ENCODE assay signal across 1 cellular context in the genomic region with DNA sequence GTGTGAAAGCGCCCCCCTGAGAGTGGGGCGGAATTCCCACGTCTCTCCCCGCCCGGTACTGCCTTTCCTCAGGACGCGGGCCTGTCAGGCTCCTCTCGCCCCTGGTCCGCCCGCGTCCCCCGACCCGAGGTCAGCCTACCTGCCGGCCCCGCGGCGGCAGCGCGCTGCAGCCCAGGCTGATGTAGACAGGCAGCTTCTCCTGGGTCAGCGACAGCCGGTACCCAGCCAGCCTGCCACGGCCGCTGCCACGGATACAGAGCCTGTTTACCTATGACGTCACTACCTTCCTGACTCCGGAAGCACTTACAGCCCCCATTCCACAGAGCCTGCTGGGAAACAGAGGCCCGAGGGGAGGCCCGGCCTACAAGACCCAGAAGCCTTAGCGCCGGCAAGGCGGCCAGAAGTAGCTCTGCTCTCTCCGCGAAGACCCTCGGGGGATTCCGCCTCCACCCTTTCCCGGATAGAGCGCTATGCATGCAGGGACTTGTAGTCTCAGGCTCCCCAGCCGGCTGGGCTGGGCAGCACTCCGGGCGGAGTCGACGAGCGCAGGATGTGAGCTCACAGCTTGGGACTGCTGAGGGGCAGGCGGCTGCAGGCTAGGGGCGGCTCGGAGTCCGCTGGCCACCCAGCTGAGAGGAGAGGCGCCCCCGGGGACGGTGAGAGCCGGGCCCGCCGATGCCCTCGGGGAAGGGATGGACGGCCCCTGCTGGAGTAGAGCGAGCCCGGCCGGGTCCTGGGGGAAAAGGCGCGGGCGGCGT.
TF ChIP-seq lines count a peak whose summit lies in the region.

A gene with protein sequence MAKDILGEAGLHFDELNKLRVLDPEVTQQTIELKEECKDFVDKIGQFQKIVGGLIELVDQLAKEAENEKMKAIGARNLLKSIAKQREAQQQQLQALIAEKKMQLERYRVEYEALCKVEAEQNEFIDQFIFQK (minus strand): TSS at position 272 of the 758 bp plus-strand sequence. CDS start 3,487 bp downstream, outside the sequence.
A gene with protein sequence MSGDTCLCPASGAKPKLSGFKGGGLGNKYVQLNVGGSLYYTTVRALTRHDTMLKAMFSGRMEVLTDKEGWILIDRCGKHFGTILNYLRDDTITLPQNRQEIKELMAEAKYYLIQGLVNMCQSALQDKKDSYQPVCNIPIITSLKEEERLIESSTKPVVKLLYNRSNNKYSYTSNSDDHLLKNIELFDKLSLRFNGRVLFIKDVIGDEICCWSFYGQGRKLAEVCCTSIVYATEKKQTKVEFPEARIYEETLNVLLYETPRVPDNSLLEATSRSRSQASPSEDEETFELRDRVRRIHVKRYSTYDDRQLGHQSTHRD (plus strand): TSS at position 561 of the 758 bp plus-strand sequence. CDS start 3,761 bp downstream, outside the sequence.

TF ChIP-seq in HEK293, 187 proteins besides CTCF, POLR2A, EP300 and RAD21 (continued from another document and continues in another):
- TF ChIP-seq KLF8 (tag by site-specific recombination; IDR thresholded peaks at IDR 0.05) (peak; percentile 92), ZNF169 (tag by site-specific recombination; IDR thresholded peaks at IDR 0.05) (0 out of 2 replicates have a peak, but pooled peaks have one; percentile 27), ZBTB26 (tag by site-specific recombination; optimal IDR thresholded peaks at IDR 0.05) (peak; percentile 48), ZFP69B (tag by site-specific recombination; IDR thresholded peaks at IDR 0.05) (peak; percentile 80), ZNF350 (tag by site-specific recombination; IDR thresholded peaks at IDR 0.05) (no peak), ZNF280D (tag by site-specific recombination; IDR thresholded peaks at IDR 0.05) (no peak), ZNF548 (tag by site-specific recombination; IDR thresholded peaks at IDR 0.05) (no peak), PRDM1 (tag by site-specific recombination; IDR thresholded peaks at IDR 0.05) (peak; percentile 15; the same call in 1 of the 2 replicates), ZBTB7A (tag by site-specific recombination; IDR thresholded peaks at IDR 0.05; ENCODE audit: low read depth) (peak; percentile 47; the same call in 1 of the 2 replicates), ZNF692 (tag by site-specific recombination; IDR thresholded peaks at IDR 0.05) (peak; percentile 96), ZNF623 (tag by site-specific recombination; IDR thresholded peaks at IDR 0.05) (no peak), ZNF202 (tag by site-specific recombination; IDR thresholded peaks at IDR 0.05; ENCODE audit: borderline replicate concordance) (no peak), ZNF670 (tag by site-specific recombination; IDR thresholded peaks at IDR 0.05; ENCODE audit: low read depth) (no peak), ZNF654 (tag by site-specific recombination; IDR thresholded peaks at IDR 0.05; ENCODE audit: low read depth) (no peak), ZNF24 (tag by site-specific recombination; IDR thresholded peaks at IDR 0.05) (peak; percentile 82), ZNF549 (tag by site-specific recombination; IDR thresholded peaks at IDR 0.05) (no peak), ZNF292 (tag by site-specific recombination; IDR thresholded peaks at IDR 0.05; ENCODE audit: borderline replicate concordance, low read depth) (no peak), PRDM6 (tag by site-specific recombination; IDR thresholded peaks at IDR 0.05) (no peak; the same call in 1 of the 2 replicates), ZNF26 (tag by site-specific recombination; IDR thresholded peaks at IDR 0.05) (no peak), ZNF214 (tag by site-specific recombination; IDR thresholded peaks at IDR 0.05; ENCODE audit: borderline replicate concordance) (no peak), ZNF239 (tag by site-specific recombination; IDR thresholded peaks at IDR 0.05) (no peak), ZNF843 (tag by site-specific recombination; IDR thresholded peaks at IDR 0.05) (0 out of 2 replicates have a peak, but pooled peaks have one; percentile 24), FEZF1 (tag by site-specific recombination; IDR thresholded peaks at IDR 0.05) (no peak)
- TF ChIP-seq, protein P1, sequence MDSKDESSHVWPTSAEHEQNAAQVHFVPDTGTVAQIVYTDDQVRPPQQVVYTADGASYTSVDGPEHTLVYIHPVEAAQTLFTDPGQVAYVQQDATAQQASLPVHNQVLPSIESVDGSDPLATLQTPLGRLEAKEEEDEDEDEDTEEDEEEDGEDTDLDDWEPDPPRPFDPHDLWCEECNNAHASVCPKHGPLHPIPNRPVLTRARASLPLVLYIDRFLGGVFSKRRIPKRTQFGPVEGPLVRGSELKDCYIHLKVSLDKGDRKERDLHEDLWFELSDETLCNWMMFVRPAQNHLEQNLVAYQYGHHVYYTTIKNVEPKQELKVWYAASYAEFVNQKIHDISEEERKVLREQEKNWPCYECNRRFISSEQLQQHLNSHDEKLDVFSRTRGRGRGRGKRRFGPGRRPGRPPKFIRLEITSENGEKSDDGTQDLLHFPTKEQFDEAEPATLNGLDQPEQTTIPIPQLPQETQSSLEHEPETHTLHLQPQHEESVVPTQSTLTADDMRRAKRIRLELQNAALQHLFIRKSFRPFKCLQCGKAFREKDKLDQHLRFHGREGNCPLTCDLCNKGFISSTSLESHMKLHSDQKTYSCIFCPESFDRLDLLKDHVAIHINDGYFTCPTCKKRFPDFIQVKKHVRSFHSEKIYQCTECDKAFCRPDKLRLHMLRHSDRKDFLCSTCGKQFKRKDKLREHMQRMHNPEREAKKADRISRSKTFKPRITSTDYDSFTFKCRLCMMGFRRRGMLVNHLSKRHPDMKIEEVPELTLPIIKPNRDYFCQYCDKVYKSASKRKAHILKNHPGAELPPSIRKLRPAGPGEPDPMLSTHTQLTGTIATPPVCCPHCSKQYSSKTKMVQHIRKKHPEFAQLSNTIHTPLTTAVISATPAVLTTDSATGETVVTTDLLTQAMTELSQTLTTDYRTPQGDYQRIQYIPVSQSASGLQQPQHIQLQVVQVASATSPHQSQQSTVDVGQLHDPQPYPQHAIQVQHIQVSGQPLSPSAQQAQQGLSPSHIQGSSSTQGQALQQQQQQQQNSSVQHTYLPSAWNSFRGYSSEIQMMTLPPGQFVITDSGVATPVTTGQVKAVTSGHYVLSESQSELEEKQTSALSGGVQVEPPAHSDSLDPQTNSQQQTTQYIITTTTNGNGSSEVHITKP (tag by site-specific recombination; IDR thresholded peaks at IDR 0.05), result no peak; the same call in none of the 2 replicates
- TF ChIP-seq, protein P2, sequence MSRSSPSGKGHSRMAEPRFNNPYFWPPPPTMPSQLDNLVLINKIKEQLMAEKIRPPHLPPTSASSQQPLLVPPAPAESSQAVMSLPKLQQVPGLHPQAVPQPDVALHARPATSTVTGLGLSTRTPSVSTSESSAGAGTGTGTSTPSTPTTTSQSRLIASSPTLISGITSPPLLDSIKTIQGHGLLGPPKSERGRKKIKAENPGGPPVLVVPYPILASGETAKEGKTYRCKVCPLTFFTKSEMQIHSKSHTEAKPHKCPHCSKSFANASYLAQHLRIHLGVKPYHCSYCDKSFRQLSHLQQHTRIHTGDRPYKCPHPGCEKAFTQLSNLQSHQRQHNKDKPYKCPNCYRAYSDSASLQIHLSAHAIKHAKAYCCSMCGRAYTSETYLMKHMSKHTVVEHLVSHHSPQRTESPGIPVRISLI (tag by site-specific recombination; IDR thresholded peaks at IDR 0.05), result no peak
- TF ChIP-seq, protein P3, sequence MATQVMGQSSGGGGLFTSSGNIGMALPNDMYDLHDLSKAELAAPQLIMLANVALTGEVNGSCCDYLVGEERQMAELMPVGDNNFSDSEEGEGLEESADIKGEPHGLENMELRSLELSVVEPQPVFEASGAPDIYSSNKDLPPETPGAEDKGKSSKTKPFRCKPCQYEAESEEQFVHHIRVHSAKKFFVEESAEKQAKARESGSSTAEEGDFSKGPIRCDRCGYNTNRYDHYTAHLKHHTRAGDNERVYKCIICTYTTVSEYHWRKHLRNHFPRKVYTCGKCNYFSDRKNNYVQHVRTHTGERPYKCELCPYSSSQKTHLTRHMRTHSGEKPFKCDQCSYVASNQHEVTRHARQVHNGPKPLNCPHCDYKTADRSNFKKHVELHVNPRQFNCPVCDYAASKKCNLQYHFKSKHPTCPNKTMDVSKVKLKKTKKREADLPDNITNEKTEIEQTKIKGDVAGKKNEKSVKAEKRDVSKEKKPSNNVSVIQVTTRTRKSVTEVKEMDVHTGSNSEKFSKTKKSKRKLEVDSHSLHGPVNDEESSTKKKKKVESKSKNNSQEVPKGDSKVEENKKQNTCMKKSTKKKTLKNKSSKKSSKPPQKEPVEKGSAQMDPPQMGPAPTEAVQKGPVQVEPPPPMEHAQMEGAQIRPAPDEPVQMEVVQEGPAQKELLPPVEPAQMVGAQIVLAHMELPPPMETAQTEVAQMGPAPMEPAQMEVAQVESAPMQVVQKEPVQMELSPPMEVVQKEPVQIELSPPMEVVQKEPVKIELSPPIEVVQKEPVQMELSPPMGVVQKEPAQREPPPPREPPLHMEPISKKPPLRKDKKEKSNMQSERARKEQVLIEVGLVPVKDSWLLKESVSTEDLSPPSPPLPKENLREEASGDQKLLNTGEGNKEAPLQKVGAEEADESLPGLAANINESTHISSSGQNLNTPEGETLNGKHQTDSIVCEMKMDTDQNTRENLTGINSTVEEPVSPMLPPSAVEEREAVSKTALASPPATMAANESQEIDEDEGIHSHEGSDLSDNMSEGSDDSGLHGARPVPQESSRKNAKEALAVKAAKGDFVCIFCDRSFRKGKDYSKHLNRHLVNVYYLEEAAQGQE (tag by site-specific recombination; IDR thresholded peaks at IDR 0.05), result no peak
- TF ChIP-seq, protein P4, sequence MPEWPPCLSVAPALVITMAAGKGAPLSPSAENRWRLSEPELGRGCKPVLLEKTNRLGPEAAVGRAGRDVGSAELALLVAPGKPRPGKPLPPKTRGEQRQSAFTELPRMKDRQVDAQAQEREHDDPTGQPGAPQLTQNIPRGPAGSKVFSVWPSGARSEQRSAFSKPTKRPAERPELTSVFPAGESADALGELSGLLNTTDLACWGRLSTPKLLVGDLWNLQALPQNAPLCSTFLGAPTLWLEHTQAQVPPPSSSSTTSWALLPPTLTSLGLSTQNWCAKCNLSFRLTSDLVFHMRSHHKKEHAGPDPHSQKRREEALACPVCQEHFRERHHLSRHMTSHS (tag by site-specific recombination; IDR thresholded peaks at IDR 0.05), result no peak
